In genomic region chr3:190225186-190225692, GRCh38 we compare ENCODE assay signal across 8 cellular contexts.
DNase-seq lines count a peak whose midpoint lies in the region; ATAC-seq, FAIRE-seq and TF ChIP-seq lines count a peak whose summit lies in the region.

No MANE protein-coding gene starts in this region.

- ATAC-seq in GM19463 (IDR thresholded peaks at IDR 0.05; ENCODE audit: unreplicated experiment): no peak
- ATAC-seq in HG03175 (IDR thresholded peaks at IDR 0.05; ENCODE audit: unreplicated experiment): no peak

- H3K27me3 ChIP-seq in smooth muscle cell (ENCODE audit: low read depth) (no peaks in the 10 kb centered on the region), vagina (no peaks in the 10 kb centered on the region)

- intact Hi-C loops in vagina (cut with DNase I): no loop called here

- peak; percentile 74 for FAIRE-seq in GM12892 (lab: Jason Lieb, UNC)

- DNase-seq in AG08396 (ENCODE audit: low spot score): peak; percentile 17
- no peak for DNase-seq in GM12892 (ENCODE audit: insufficient read length)
- DNase-seq in OCI-M1 (lab: John Stamatoyannopoulos, UW): peak; percentile 45
- DNase-seq in fibroblast of pulmonary artery (ENCODE audit: low read depth): peak; percentile 48
- no peak for DNase-seq in smooth muscle cell (lab: John Stamatoyannopoulos, UW; ENCODE audit: unreplicated experiment)
- no peak for DNase-seq in vagina (ENCODE audit: extremely low spot score in 2 of 2)

- H3K4me3 ChIP-seq in fibroblast of pulmonary artery (replicated peaks; ENCODE audit: low read depth, low read length) (no peak overlapping the region), smooth muscle cell (no peak overlapping the region), vagina (no peak overlapping the region)

- no peaks in the 10 kb centered on the region for H4K20me1 ChIP-seq in smooth muscle cell (ENCODE audit: low read depth)

- 37% methylated on average over 2 of the region's 2 CpGs for WGBS in smooth muscle cell (ENCODE audit: low lambda C conversion rate)

- H3K4me1 ChIP-seq in smooth muscle cell (ENCODE audit: low read depth): no peaks in the 10 kb centered on the region
- no peaks in the 10 kb centered on the region for H3K4me1 ChIP-seq in vagina

- no peak overlapping the region for H3K4me2 ChIP-seq in smooth muscle cell

- no peaks in the 10 kb centered on the region for H3K9me3 ChIP-seq in smooth muscle cell (replicated peaks; ENCODE audit: low read depth)
- no peaks in the 10 kb centered on the region for H3K9me3 ChIP-seq in vagina

- H3K27ac ChIP-seq in smooth muscle cell (ENCODE audit: low read depth) (no peak overlapping the region), vagina (no peak overlapping the region)

- H3K9ac ChIP-seq in smooth muscle cell (ENCODE audit: low read depth): no peak overlapping the region

- H3K79me2 ChIP-seq in smooth muscle cell (ENCODE audit: low read depth): no peaks in the 10 kb centered on the region

- TF ChIP-seq CTCF in fibroblast of pulmonary artery (IDR thresholded peaks at IDR 0.05; ENCODE audit: low read length, missing control alignments) (peak; percentile 49), smooth muscle cell (IDR thresholded peaks at IDR 0.05; ENCODE audit: borderline replicate concordance, insufficient read depth, poor library complexity, severe bottlenecking) (peak; percentile 49), vagina (IDR thresholded peaks at IDR 0.05) (peak in 1 of 3 experiments; percentile 8)

- H2AFZ ChIP-seq in smooth muscle cell (ENCODE audit: low read depth): no peak overlapping the region

- H3K36me3 ChIP-seq in smooth muscle cell (ENCODE audit: low read depth) (no peaks in the 10 kb centered on the region), vagina (no peaks in the 10 kb centered on the region)

- H3F3A ChIP-seq in smooth muscle cell (ENCODE audit: low read depth): no peaks in the 10 kb centered on the region

- TF ChIP-seq POLR2A in GM12892 (IDR thresholded peaks at IDR 0.05; ENCODE audit: low read depth, low read length) (no peak), vagina (IDR thresholded peaks at IDR 0.05) (no peak)

Comparison
In these comparisons a context has a peak if more than half of its experiments do, and no peak if none do; other contexts are left out.
1. DNase-seq: peak in AG08396 (single experiment), OCI-M1 (single experiment) and fibroblast of pulmonary artery (single experiment); none in GM12892 (single experiment), smooth muscle cell (single experiment) and vagina (0 of 2).